9 cellular contexts compared by ENCODE assay signal in genomic region chr9:98146101-98146991, GRCh38. TPM values are rescaled to one million over a fixed set of nuclear protein-coding genes. Genes with fewer than 3 reads are reported as not detected.
DNase-seq lines count a peak whose midpoint lies in the region; ATAC-seq, FAIRE-seq and TF ChIP-seq lines count a peak whose summit lies in the region.
"Had no signal": no experiment of that assay in that cellular context is flagged by ENCODE, and none has a peak within 500 bp of the region (broad histone marks: within the 10 kb centered on the region; RNA-seq: fewer than 3 reads in every experiment).

No MANE protein-coding gene starts in this region.

- peak overlapping the region; percentile 53 for H2AFZ ChIP-seq in IMR-90 (replicated peaks; ENCODE audit: low read length, poor library complexity)

- H2BK5ac ChIP-seq in IMR-90 (ENCODE audit: low read depth, low read length, poor library complexity, severe bottlenecking), result no peak overlapping the region

- in situ Hi-C loops in IMR-90 (cut with MboI; ENCODE audit: low sequenced_read_pairs), result no loop called here

- ATAC-seq in IMR-90 (ENCODE audit: low read depth), result peak; percentile 76
- peak; percentile 53 for ATAC-seq in WTC11
- ATAC-seq in lower lobe of right lung, result peak; percentile 84 to 90
- ATAC-seq in GM18505 (IDR thresholded peaks at IDR 0.05; ENCODE audit: unreplicated experiment), result no peak
- no peak for ATAC-seq in HG03520 (IDR thresholded peaks at IDR 0.05; ENCODE audit: unreplicated experiment)

- H3K4me3 Mint-ChIP-seq in WTC11, result no peak overlapping the region
- H3K4me3 Mint-ChIP-seq: stimulated activated naive CD8-positive, alpha-beta T cell treated with anti-CD3 and anti-CD28 coated beads, Interleukin-15, Interleukin-2, amounts not matched to agents 100 ng/mL and 50 ng/mL, for 24 hours had no signal

- no TSS peak for BruUV-seq in IMR-90 (replicated peaks; lab: Mats Ljungman, UMichigan)

- H2BK15ac ChIP-seq in IMR-90 (ENCODE audit: low read depth, low read length), result no peak overlapping the region

- no peak overlapping the region for H2AK5ac ChIP-seq in IMR-90 (ENCODE audit: low read depth, low read length)

- H3K27me3 Mint-ChIP-seq in WTC11 (ENCODE audit: low read depth), result no peaks in the 10 kb centered on the region
- H3K27me3 Mint-ChIP-seq: stimulated activated naive CD8-positive, alpha-beta T cell treated with anti-CD3 and anti-CD28 coated beads, Interleukin-15, Interleukin-2, amounts not matched to agents 100 ng/mL and 50 ng/mL, for 24 hours had no signal

- TF ChIP-seq POLR2A in GM12892 (IDR thresholded peaks at IDR 0.05; ENCODE audit: low read depth, low read length) (no peak), IMR-90 (IDR thresholded peaks at IDR 0.05; ENCODE audit: low read depth, low read length) (no peak), uterus (IDR thresholded peaks at IDR 0.05) (no peak), GM18505 (IDR thresholded peaks at IDR 0.05; ENCODE audit: borderline replicate concordance, extremely low read depth, insufficient read depth, insufficient read length) (no peak)

- peak overlapping the region; percentile 69 for H3K27ac Mint-ChIP-seq in WTC11
- H3K27ac Mint-ChIP-seq: stimulated activated naive CD8-positive, alpha-beta T cell treated with anti-CD3 and anti-CD28 coated beads, Interleukin-15, Interleukin-2, amounts not matched to agents 100 ng/mL and 50 ng/mL, for 24 hours had no signal

- H3K36me3 Mint-ChIP-seq in WTC11, result 0 out of 2 replicates have a peak, but pooled peaks cover 3% of the 10 kb centered on the region

- peak; percentile 39 for DNase-seq in GM12892 (ENCODE audit: insufficient read length)
- peak; percentile 27 for DNase-seq in IMR-90
- DNase-seq in WTC11 (ENCODE audit: low spot score), result no peak
- DNase-seq in lower lobe of right lung, result peak; percentile 96
- DNase-seq in uterus, result no peak
- DNase-seq in activated CD4-positive, alpha-beta T cell treated with anti-CD3 and anti-CD28 coated beads for 4 hours, result no peak

- no peak for TF ChIP-seq RAD21 in IMR-90 (IDR thresholded peaks at IDR 0.05; ENCODE audit: low read length)

- intact Hi-C loops in IMR-90 (cut with micrococcal nuclease) (no loop called here), lower lobe of right lung (cut with DNase I) (no loop called here), uterus (cut with DNase I; ENCODE audit: low total_unique reads) (no loop called here)

- no peak overlapping the region for H3K14ac ChIP-seq in IMR-90 (replicated peaks; ENCODE audit: low read depth, low read length)

- H3K4me1 ChIP-seq in IMR-90 (ENCODE audit: control insufficient read depth, insufficient read depth, low read length) (peaks cover 6% of the 10 kb centered on the region; the same call in 1 of the 2 replicates), lower lobe of right lung (peaks cover 47% of the 10 kb centered on the region), uterus (no peaks in the 10 kb centered on the region)

- H3K27ac ChIP-seq in IMR-90 (ENCODE audit: insufficient read depth, low read length) (no peak overlapping the region), lower lobe of right lung (peak overlapping the region; percentile 87), uterus (no peak overlapping the region)

- no peaks in the 10 kb centered on the region; the same call in 1 of the 2 replicates for H3K9me1 ChIP-seq in IMR-90 (ENCODE audit: insufficient read depth, low read length)

- H2BK20ac ChIP-seq in IMR-90 (ENCODE audit: low read depth, low read length), result no peak overlapping the region

- no peak overlapping the region for H3K23ac ChIP-seq in IMR-90 (ENCODE audit: low read depth, low read length)

- no peak overlapping the region for H3K4me3 ChIP-seq in IMR-90 (ENCODE audit: insufficient read depth, low read depth, low read length)
- no peak overlapping the region for H3K4me3 ChIP-seq in lower lobe of right lung
- no peak overlapping the region for H3K4me3 ChIP-seq in uterus

- H3K79me1 ChIP-seq in IMR-90 (ENCODE audit: low read depth in 1 of 2, low read length in 2 of 2), result no peaks in the 10 kb centered on the region

- H3K36me3 ChIP-seq in IMR-90 (ENCODE audit: control insufficient read depth, insufficient read depth, low read length), result no peaks in the 10 kb centered on the region
- H3K36me3 ChIP-seq in lower lobe of right lung, result no peaks in the 10 kb centered on the region
- H3K36me3 ChIP-seq in uterus, result no peaks in the 10 kb centered on the region

- CTCF ChIA-PET in IMR-90 (lab: Yijun Ruan, JAX), result no interaction called here
- CTCF ChIA-PET in WTC11 (lab: Charles Lee), result interaction anchor here (0.6 to 1.8 kb wide), 2 partner anchors 27 to 47 kb away, joined by 3 to 4 read pairs; no protein-coding TSS in a partner anchor

- H3K4me2 ChIP-seq in IMR-90 (ENCODE audit: low read depth, low read length), result no peak overlapping the region

- POLR2A ChIA-PET in IMR-90 (lab: Charles Lee; ENCODE audit: unreplicated experiment) (interaction anchor here (1.0 kb wide), 1 partner anchor 9 kb away, joined by 3 read pairs; no protein-coding TSS in a partner anchor), WTC11 (lab: Charles Lee) (no interaction called here)

- no peak overlapping the region for H3K56ac ChIP-seq in IMR-90 (ENCODE audit: extremely low read depth, insufficient read depth, low read length)

- no peak overlapping the region for H4K8ac ChIP-seq in IMR-90 (ENCODE audit: low read depth in 2 of 2, low read length in 2 of 2)

- no peak overlapping the region for H4K91ac ChIP-seq in IMR-90 (ENCODE audit: insufficient read depth, low read depth, low read length)

- FAIRE-seq in GM12892 (lab: Jason Lieb, UNC), result no peak

- H3K27me3 ChIP-seq in IMR-90 (ENCODE audit: control insufficient read depth, insufficient read depth, low read length) (0 out of 2 replicates have a peak, but pooled peaks cover 2% of the 10 kb centered on the region), lower lobe of right lung (ENCODE audit: low read depth) (no peaks in the 10 kb centered on the region), uterus (no peaks in the 10 kb centered on the region)

- no peak overlapping the region for H3K18ac ChIP-seq in IMR-90 (ENCODE audit: low read depth, low read length)

- no peaks in the 10 kb centered on the region for H4K20me1 ChIP-seq in IMR-90 (ENCODE audit: insufficient read depth, low read length)

- dilution Hi-C loops in IMR-90 (cut with HindIII; ENCODE audit: low sequenced_read_pairs, unreplicated experiment), result no loop called here

- no peak overlapping the region; the same call in 1 of the 2 replicates for H4K5ac ChIP-seq in IMR-90 (ENCODE audit: low read depth, low read length)

- no peaks in the 10 kb centered on the region for H3K9me3 ChIP-seq in IMR-90 (ENCODE audit: control insufficient read depth, insufficient read depth, low read length)
- no peaks in the 10 kb centered on the region for H3K9me3 ChIP-seq in lower lobe of right lung
- no peaks in the 10 kb centered on the region for H3K9me3 ChIP-seq in uterus

- H3K4ac ChIP-seq in IMR-90 (ENCODE audit: low read depth, low read length), result no peak overlapping the region

- no peaks in the 10 kb centered on the region for H3K9me3 Mint-ChIP-seq in WTC11
- H3K9me3 Mint-ChIP-seq: stimulated activated naive CD8-positive, alpha-beta T cell treated with anti-CD3 and anti-CD28 coated beads, Interleukin-15, Interleukin-2, amounts not matched to agents 100 ng/mL and 50 ng/mL, for 24 hours had no signal

- H3K4me1 Mint-ChIP-seq in WTC11, result no peaks in the 10 kb centered on the region

- H2BK120ac ChIP-seq in IMR-90 (ENCODE audit: low read depth, low read length), result no peak overlapping the region

- no peak overlapping the region for H2AK9ac ChIP-seq in IMR-90 (replicated peaks; ENCODE audit: low read depth, low read length, poor library complexity)

- no peak overlapping the region for H3K9ac ChIP-seq in IMR-90 (ENCODE audit: low read depth, low read length)

- no peak for TF ChIP-seq CTCF in IMR-90 (conservative IDR thresholded peaks at IDR 0.05; ENCODE audit: low read depth, low read length)
- TF ChIP-seq CTCF in WTC11 (IDR thresholded peaks at IDR 0.05), result no peak
- no peak for TF ChIP-seq CTCF in lower lobe of right lung (IDR thresholded peaks at IDR 0.05)
- TF ChIP-seq CTCF in uterus (IDR thresholded peaks at IDR 0.05), result no peak

- 67% methylated on average over 3 of the region's 7 CpGs; no CpG with 5 or more reads in 1 of the 2 experiments for WGBS in IMR-90 (ENCODE audit: extremely low coverage in 2 of 2, insufficient read length in 1 of 2), 2 experiments

TF ChIP-seq in IMR-90, 13 proteins besides CTCF, POLR2A, EP300 and RAD21:
- TF ChIP-seq RCOR1 (IDR thresholded peaks at IDR 0.05; ENCODE audit: insufficient replicate concordance, low read length), result no peak
- no peak for TF ChIP-seq MAZ (IDR thresholded peaks at IDR 0.05; ENCODE audit: borderline replicate concordance, low read depth, low read length)
- TF ChIP-seq CEBPB (IDR thresholded peaks at IDR 0.05; ENCODE audit: low read depth, low read length), result peak; percentile 91

TF ChIP-seq in WTC11, 78 proteins besides CTCF, POLR2A, EP300 and RAD21:
- TF ChIP-seq E2F4 (CRISPR knock-in tag; IDR thresholded peaks at IDR 0.05; ENCODE audit: borderline replicate concordance, low read depth) (no peak), GABPB1 (CRISPR knock-in tag; IDR thresholded peaks at IDR 0.05) (peak; percentile 67)

RNA-seq across cellular contexts. Expression of gene TRIM14, which starts 27.3 kb away (rescaled TPM):
- 20.8 TPM for polyA plus RNA-seq in GM12892 (2012; ENCODE audit: missing spikeins)
- total RNA-seq in IMR-90 (2012; rRNA removed), result 3.0 and 3.1 TPM in 2 replicates
- 8.5 and 8.8 TPM in 2 replicates for polyA plus RNA-seq in IMR-90 (2012; rRNA removed)
- polyA plus RNA-seq in IMR-90 (2012; cell fraction: cytosol; rRNA removed), result 4.9 and 10.8 TPM in 2 replicates
- polyA plus RNA-seq in IMR-90 (2012; cell fraction: nucleus; rRNA removed; ENCODE audit: low replicate concordance), result 9.1 and 11.8 TPM in 2 replicates
- total RNA-seq in WTC11 (2021), result 11.9 to 18.4 TPM (median 18.2 TPM) in 3 replicates
- total RNA-seq in lower lobe of right lung, result 82.5 TPM
- total RNA-seq in uterus, result 10 to 100 TPM in 2 of 4 donors, 1 to 10 TPM in 2; 1.5 to 17.7 (median 10.9) TPM

RNA-seq across cellular contexts. Expression of gene CORO2A, which starts 46.1 kb away (rescaled TPM):
- polyA plus RNA-seq in GM12892 (2012; ENCODE audit: missing spikeins), result 2.2 TPM
- 1.9 and 2.2 TPM in 2 replicates for total RNA-seq in IMR-90 (2012; rRNA removed)
- polyA plus RNA-seq in IMR-90 (2012; rRNA removed), result 1.9 and 2.2 TPM in 2 replicates
- 1.4 and 1.5 TPM in 2 replicates for polyA plus RNA-seq in IMR-90 (2012; cell fraction: cytosol; rRNA removed)
- polyA plus RNA-seq in IMR-90 (2012; cell fraction: nucleus; rRNA removed; ENCODE audit: low replicate concordance), result 1.2 and 1.6 TPM in 2 replicates
- total RNA-seq in WTC11 (2021), result 32.5 to 37.0 TPM (median 35.9 TPM) in 3 replicates
- total RNA-seq in lower lobe of right lung, result 26.1 TPM
- total RNA-seq in uterus, result 1 to 10 TPM; 2.8 to 4.6 (median 4.2) TPM

Comparison
In these comparisons a context has a peak if more than half of its experiments do, and no peak if none do; other contexts are left out.
1. DNase-seq: peak in GM12892 (single experiment), IMR-90 (single experiment) and lower lobe of right lung (single experiment); none in WTC11 (single experiment), uterus (0 of 2) and activated CD4-positive, alpha-beta T cell treated with anti-CD3 and anti-CD28 coated beads for 4 hours (0 of 2).
2. ATAC-seq: peak in IMR-90 (single experiment), WTC11 (single experiment) and lower lobe of right lung (2 of 2); none in GM18505 (single experiment) and HG03520 (single experiment).